In genomic region chr9:112059145-112059979, GRCh38 we compare ENCODE assay signal across 8 cellular contexts.
DNase-seq lines count a peak whose midpoint lies in the region; TF ChIP-seq lines count a peak whose summit lies in the region.

No MANE protein-coding gene starts in this region.

- H3K27ac Mint-ChIP-seq in T-helper 2 cell treated with Interferon-gamma antibody and Interleukin-4, amounts not matched to agents 5 μg/mL and 100 μg/mL, for 36 hours = no peak overlapping the region
- no peak overlapping the region for H3K27ac Mint-ChIP-seq in activated naive CD8-positive, alpha-beta T cell treated with anti-CD3 and anti-CD28 coated beads for 36 hours

- peaks cover 15% of the 10 kb centered on the region for H3K4me1 Mint-ChIP-seq in T-helper 2 cell treated with Interferon-gamma antibody and Interleukin-4, amounts not matched to agents 5 μg/mL and 100 μg/mL, for 36 hours (ENCODE audit: low read depth)
- H3K4me1 Mint-ChIP-seq in activated naive CD8-positive, alpha-beta T cell treated with anti-CD3 and anti-CD28 coated beads for 36 hours = peaks cover 20% of the 10 kb centered on the region

- H3K27me3 Mint-ChIP-seq in T-helper 2 cell treated with Interferon-gamma antibody and Interleukin-4, amounts not matched to agents 5 μg/mL and 100 μg/mL, for 36 hours (ENCODE audit: low read depth) = no peaks in the 10 kb centered on the region
- H3K27me3 Mint-ChIP-seq in activated naive CD8-positive, alpha-beta T cell treated with anti-CD3 and anti-CD28 coated beads for 36 hours = no peaks in the 10 kb centered on the region

- no peak overlapping the region for H3K4me3 ChIP-seq in skin epidermis

- peaks cover 51% of the 10 kb centered on the region for H3K36me3 Mint-ChIP-seq in T-helper 2 cell treated with Interferon-gamma antibody and Interleukin-4, amounts not matched to agents 5 μg/mL and 100 μg/mL, for 36 hours (ENCODE audit: low read depth)
- peaks cover 15% of the 10 kb centered on the region for H3K36me3 Mint-ChIP-seq in activated naive CD8-positive, alpha-beta T cell treated with anti-CD3 and anti-CD28 coated beads for 36 hours

- no peaks in the 10 kb centered on the region for H3K9me3 Mint-ChIP-seq in T-helper 2 cell treated with Interferon-gamma antibody and Interleukin-4, amounts not matched to agents 5 μg/mL and 100 μg/mL, for 36 hours
- H3K9me3 Mint-ChIP-seq in activated naive CD8-positive, alpha-beta T cell treated with anti-CD3 and anti-CD28 coated beads for 36 hours = no peaks in the 10 kb centered on the region

- H3K27ac ChIP-seq in skin epidermis = peak overlapping the region in 19 of 21 experiments; percentile 11 to 88 (median 70)

- H3K4me3 Mint-ChIP-seq in T-helper 2 cell treated with Interferon-gamma antibody and Interleukin-4, amounts not matched to agents 5 μg/mL and 100 μg/mL, for 36 hours = no peak overlapping the region
- H3K4me3 Mint-ChIP-seq in activated naive CD8-positive, alpha-beta T cell treated with anti-CD3 and anti-CD28 coated beads for 36 hours = no peak overlapping the region

- DNase-seq in GM10266 (ENCODE audit: extremely low spot score) (peak; percentile 26), amniotic epithelial cell (ENCODE audit: low read depth) (peak; percentile 92), hepatic stellate cell (ENCODE audit: low spot score) (peak; percentile 35), GDM1 (lab: John Stamatoyannopoulos, UW) (no peak), DMS53 (lab: John Stamatoyannopoulos, UW) (no peak)
- DNase-seq in T-helper 2 cell treated with Interferon-gamma antibody and Interleukin-4, amounts not matched to agents 5 μg/mL and 100 μg/mL, for 36 hours (ENCODE audit: low spot score) = no peak
- no peak for DNase-seq in activated naive CD8-positive, alpha-beta T cell treated with anti-CD3 and anti-CD28 coated beads for 36 hours

- no peak for TF ChIP-seq CTCF in GM10266 (IDR thresholded peaks at IDR 0.05; ENCODE audit: control insufficient read depth, insufficient read depth, low read depth, missing control alignments)

Comparison
In these comparisons a context has a peak if more than half of its experiments do, and no peak if none do; other contexts are left out.
1. DNase-seq: peak in GM10266 (single experiment), amniotic epithelial cell (single experiment) and hepatic stellate cell (single experiment); none in T-helper 2 cell treated with Interferon-gamma antibody and Interleukin-4, amounts not matched to agents 5 μg/mL and 100 μg/mL, for 36 hours (single experiment), activated naive CD8-positive, alpha-beta T cell treated with anti-CD3 and anti-CD28 coated beads for 36 hours (single experiment), GDM1 (single experiment) and DMS53 (single experiment).